2 cellular contexts compared by ENCODE assay signal in genomic region chr1:161407451-161407985, GRCh38.
TF ChIP-seq lines count a peak whose summit lies in the region.

No MANE protein-coding gene starts in this region.

TF ChIP-seq in GM23338, 12 proteins besides CTCF, POLR2A, EP300 and RAD21:
- no peak for TF ChIP-seq ZNF462 (CRISPR knock-in tag; IDR thresholded peaks at IDR 0.05)
- TF ChIP-seq EZH2 (IDR thresholded peaks at IDR 0.05; ENCODE audit: low read depth, unreplicated experiment): no peak
- no peak for TF ChIP-seq JUNB (IDR thresholded peaks at IDR 0.05; ENCODE audit: unreplicated experiment)
- no peak for TF ChIP-seq ZNF114 (CRISPR knock-in tag; IDR thresholded peaks at IDR 0.05)
- no peak for TF ChIP-seq CREB1 (CRISPR knock-in tag; IDR thresholded peaks at IDR 0.05; ENCODE audit: low read depth)
- no peak for TF ChIP-seq ETS1 (IDR thresholded peaks at IDR 0.05)
- no peak for TF ChIP-seq NANOG (IDR thresholded peaks at IDR 0.05; ENCODE audit: borderline replicate concordance)
- no peak for TF ChIP-seq REST (IDR thresholded peaks at IDR 0.05; ENCODE audit: unreplicated experiment)
- no peak for TF ChIP-seq POLR2AphosphoS5 (IDR thresholded peaks at IDR 0.05; ENCODE audit: low read depth)
- TF ChIP-seq STAT1 (IDR thresholded peaks at IDR 0.05; ENCODE audit: unreplicated experiment): no peak
- TF ChIP-seq ZNF331 (CRISPR knock-in tag; IDR thresholded peaks at IDR 0.05; ENCODE audit: low read depth): no peak
- TF ChIP-seq EZH2phosphoT487 (IDR thresholded peaks at IDR 0.05; ENCODE audit: unreplicated experiment): no peak

TF ChIP-seq in K562, 482 proteins besides CTCF, POLR2A, EP300 and RAD21 (continued from another document and continues in another):
- TF ChIP-seq ZNF407 (IDR thresholded peaks at IDR 0.05; ENCODE audit: low read depth) (no peak), ZNF445 (CRISPR knock-in tag; IDR thresholded peaks at IDR 0.05; ENCODE audit: low read depth) (no peak), RBM22 (IDR thresholded peaks at IDR 0.05; ENCODE audit: low read depth, low read length, poor library complexity, severe bottlenecking) (no peak), HEY1 (CRISPR knock-in tag; IDR thresholded peaks at IDR 0.05; ENCODE audit: borderline replicate concordance) (no peak), ZBTB5 (IDR thresholded peaks at IDR 0.05) (no peak), ZNF232 (CRISPR knock-in tag; IDR thresholded peaks at IDR 0.05) (no peak), ZNF592 (IDR thresholded peaks at IDR 0.05) (peak; percentile 59), HOMEZ (CRISPR knock-in tag; IDR thresholded peaks at IDR 0.05) (no peak), ARID2 (IDR thresholded peaks at IDR 0.05) (no peak), DDX20 (tag; IDR thresholded peaks at IDR 0.05; ENCODE audit: low read depth) (no peak), SMARCC2 (IDR thresholded peaks at IDR 0.05; ENCODE audit: low read depth) (no peak), SP2 (IDR thresholded peaks at IDR 0.05; ENCODE audit: extremely low read depth, low read depth, low read length, poor library complexity, severe bottlenecking) (no peak), SRSF9 (IDR thresholded peaks at IDR 0.05; ENCODE audit: borderline replicate concordance, low read depth, low read length) (no peak), TAF15 (IDR thresholded peaks at IDR 0.05; ENCODE audit: low read depth, low read length) (no peak), CTCFL (IDR thresholded peaks at IDR 0.05; ENCODE audit: borderline replicate concordance, insufficient read depth, low read depth, low read length, poor library complexity, severe bottlenecking) (no peak), TCF7L2 (IDR thresholded peaks at IDR 0.05; ENCODE audit: low read depth, low read length) (no peak), ASH1L (IDR thresholded peaks at IDR 0.05; ENCODE audit: borderline replicate concordance, low read depth, partially characterized antibody) (no peak), THRB (CRISPR knock-in tag; conservative IDR thresholded peaks at IDR 0.05) (no peak), MBD1 (CRISPR knock-in tag; IDR thresholded peaks at IDR 0.05) (no peak), CTBP1 (IDR thresholded peaks at IDR 0.05; ENCODE audit: borderline replicate concordance) (0 out of 2 replicates have a peak, but pooled peaks have one; percentile 18), SUPT5H (IDR thresholded peaks at IDR 0.05) (no peak), PHB (CRISPR knock-in tag; IDR thresholded peaks at IDR 0.05) (no peak), HCFC1 (IDR thresholded peaks at IDR 0.05; ENCODE audit: low read depth, low read length) (no peak), ZNF253 (CRISPR knock-in tag; conservative IDR thresholded peaks at IDR 0.05) (no peak), NRF1 (conservative IDR thresholded peaks at IDR 0.05 in 1 of 2, IDR thresholded peaks at IDR 0.05 in 1 of 2) (0 out of 4 replicates have a peak, but pooled peaks of 1 of the 2 experiments have one; percentile 13), SNRNP70 (optimal IDR thresholded peaks at IDR 0.05; ENCODE audit: low read depth, low read length) (no peak), CBFB (CRISPR knock-in tag; IDR thresholded peaks at IDR 0.05) (no peak), NFIX (CRISPR knock-in tag; IDR thresholded peaks at IDR 0.05; ENCODE audit: low read depth) (no peak), USF2 (CRISPR knock-in tag; IDR thresholded peaks at IDR 0.05) (no peak), GATA2 (CRISPR knock-in tag; IDR thresholded peaks at IDR 0.05) (no peak), ZNF175 (CRISPR knock-in tag; IDR thresholded peaks at IDR 0.05; ENCODE audit: low read depth) (no peak), NCOA1 (IDR thresholded peaks at IDR 0.05; ENCODE audit: low read depth) (no peak)
